ENCODE assay signal across 1 cellular context in the genomic region with DNA sequence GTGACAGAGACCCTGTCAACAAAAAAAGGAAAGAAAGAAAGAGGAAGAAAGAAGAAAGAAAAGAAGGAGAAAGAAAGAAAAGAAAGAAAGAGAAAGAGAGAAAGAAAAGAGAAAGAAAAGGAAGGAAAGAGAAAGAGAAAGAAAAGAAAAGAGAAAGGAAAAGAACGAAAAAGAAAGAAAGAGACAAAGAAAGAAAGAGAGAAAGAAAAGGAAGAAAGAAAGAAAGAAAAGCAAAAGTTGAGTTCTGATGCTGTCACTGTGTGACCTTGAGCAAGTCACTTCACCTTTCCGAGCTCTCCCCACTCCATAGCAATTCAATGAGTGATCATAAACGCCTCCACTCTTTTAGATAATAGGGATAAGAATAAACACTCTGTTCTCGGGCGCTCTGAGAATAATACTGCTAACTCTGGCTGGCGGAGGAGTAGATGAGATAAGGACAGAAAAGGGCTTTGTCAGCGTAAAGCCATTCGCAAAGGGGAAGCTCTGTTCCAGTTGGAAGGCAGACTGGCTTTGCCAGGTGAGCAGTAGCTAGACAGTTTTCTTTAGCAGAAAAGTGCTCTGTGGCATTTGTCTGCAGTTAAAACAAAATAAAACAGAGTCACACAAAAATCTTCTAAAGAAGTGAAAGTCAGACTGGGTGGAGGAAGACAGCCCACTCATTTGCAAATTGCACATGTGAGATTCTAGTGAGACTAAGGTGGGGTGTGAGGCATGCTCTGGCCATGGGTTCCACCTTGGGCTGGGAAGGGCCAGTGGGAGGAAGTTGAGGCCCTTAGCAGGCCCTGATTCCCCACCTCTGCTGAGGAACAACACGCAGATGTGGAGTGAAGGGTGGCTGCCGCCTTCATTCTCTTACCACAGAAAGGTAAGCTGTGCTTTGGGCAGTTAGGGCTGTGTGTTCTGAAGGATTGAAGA.
TF ChIP-seq lines count a peak whose summit lies in the region.

No MANE protein-coding gene starts in this region.

TF ChIP-seq in H1, 55 proteins besides CTCF, POLR2A, EP300 and RAD21:
- TF ChIP-seq SIN3A (conservative IDR thresholded peaks at IDR 0.05 in 1 of 2, IDR thresholded peaks at IDR 0.05 in 1 of 2; ENCODE audit: low read depth in 1 of 2, low read length in 2 of 2) = no peak
